ENCODE assay signal across 20 cellular contexts in genomic region chr2:238786379-238786778, GRCh38.
DNase-seq lines count a peak whose midpoint lies in the region; ATAC-seq and TF ChIP-seq lines count a peak whose summit lies in the region.
"Had no signal": no experiment of that assay in that cellular context is flagged by ENCODE, and none has a peak within 500 bp of the region (broad histone marks: within the 10 kb centered on the region; RNA-seq: fewer than 3 reads in every experiment).

No MANE protein-coding gene starts in this region.

- H3K27ac ChIP-seq in esophagus squamous epithelium, result peak overlapping the region in 3 of 4 donors; percentile 0 to 76 (median 71)
- H3K27ac ChIP-seq in testis, result no peak overlapping the region
- H3K27ac ChIP-seq in gastrocnemius medialis, result no peak overlapping the region
- H3K27ac ChIP-seq: SK-N-MC had no signal

- intact Hi-C loops in esophagus squamous epithelium (cut with DNase I) (loop anchor here (10.0 kb wide), 2 partner anchors 272 to 422 kb away; no protein-coding TSS in a partner anchor), posterior vena cava (cut with DNase I) (loop anchor here (10.0 kb wide), 3 partner anchors 52 to 422 kb away; no protein-coding TSS in a partner anchor), testis (cut with DNase I; ENCODE audit: low total_unique reads) (loop anchor here (10.0 kb wide), 1 partner anchor 432 kb away; no protein-coding TSS in a partner anchor), gastrocnemius medialis (cut with DNase I; ENCODE audit: low total_unique reads) (no loop called here)

- in situ Hi-C loops in gastrocnemius medialis (cut with MboI; ENCODE audit: low sequenced_read_pairs in 4 of 4), result loop anchor here (10.0 to 25.0 kb wide), 2 partner anchors 422 to 424 kb away; no protein-coding TSS in a partner anchor

- H3K36me3 ChIP-seq in esophagus squamous epithelium, result no peaks in the 10 kb centered on the region
- no peaks in the 10 kb centered on the region for H3K36me3 ChIP-seq in testis (ENCODE audit: low read depth, missing control alignments)
- H3K36me3 ChIP-seq in gastrocnemius medialis, result no peaks in the 10 kb centered on the region
- H3K36me3 ChIP-seq: BE2C had no signal

- H3K4me3 ChIP-seq in esophagus squamous epithelium, result no peak overlapping the region
- no peak overlapping the region for H3K4me3 ChIP-seq in testis
- H3K4me3 ChIP-seq in gastrocnemius medialis, result no peak overlapping the region
- H3K4me3 ChIP-seq: A549, SK-N-MC had no signal

- no peak for ATAC-seq in gastrocnemius medialis
- ATAC-seq: Right ventricle myocardium inferior had no signal

- DNase-seq in AG09319 (ENCODE audit: extremely low read depth, low read depth) (no peak), GM04503 (ENCODE audit: low read depth) (peak; percentile 54), esophagus squamous epithelium (lab: John Stamatoyannopoulos, UW) (no peak), posterior vena cava (ENCODE audit: low spot score) (peak; percentile 64), GM19238 (ENCODE audit: insufficient read length, low spot score) (no peak), testis (no peak), gastrocnemius medialis (no peak), NCI-H2081 (lab: John Stamatoyannopoulos, UW) (no peak)
- DNase-seq: BE2C; Calu3; CD4-positive, alpha-beta memory T cell; DMS53; KG1; NCI-H1092; NCI-H2107; NCI-H2227 treated with DMSO at 0.1 percent for 48 hours; NCI-H524 treated with DMSO at 0.1 percent for 48 hours had no signal

- no peaks in the 10 kb centered on the region for H3K9me3 ChIP-seq in esophagus squamous epithelium
- no peaks in the 10 kb centered on the region for H3K9me3 ChIP-seq in testis
- no peaks in the 10 kb centered on the region for H3K9me3 ChIP-seq in gastrocnemius medialis
- H3K9me3 ChIP-seq: A549, BE2C had no signal

- 87 to 92% methylated on average over 4 to 9 of the region's 9 CpGs for WGBS in esophagus squamous epithelium, 2 donors
- 55 to 77% methylated on average over 7 to 9 of the region's 9 CpGs for WGBS in testis, 2 donors

- no peaks in the 10 kb centered on the region for H3K27me3 ChIP-seq in esophagus squamous epithelium
- H3K27me3 ChIP-seq in testis, result no peaks in the 10 kb centered on the region
- peaks cover 0 to 10% (median 4%) of the 10 kb centered on the region in 3 donors for H3K27me3 ChIP-seq in gastrocnemius medialis

- H3K4me1 ChIP-seq in esophagus squamous epithelium (peaks cover 0 to 5% (median 3%) of the 10 kb centered on the region in 3 donors), testis (no peaks in the 10 kb centered on the region), gastrocnemius medialis (peaks cover 7 to 10% of the 10 kb centered on the region in 2 donors)
- H3K4me1 ChIP-seq: BE2C had no signal

- TF ChIP-seq POLR2A in esophagus squamous epithelium (IDR thresholded peaks at IDR 0.05), result no peak
- TF ChIP-seq POLR2A in testis (IDR thresholded peaks at IDR 0.05), result no peak
- no peak for TF ChIP-seq POLR2A in gastrocnemius medialis (IDR thresholded peaks at IDR 0.05)

- TF ChIP-seq CTCF in AG09319 (IDR thresholded peaks at IDR 0.05; ENCODE audit: low read depth, low read length), result peak; percentile 5; the same call in 1 of the 2 replicates
- no peak for TF ChIP-seq CTCF in esophagus squamous epithelium (IDR thresholded peaks at IDR 0.05)
- no peak for TF ChIP-seq CTCF in testis (IDR thresholded peaks at IDR 0.05)
- TF ChIP-seq CTCF in gastrocnemius medialis (IDR thresholded peaks at IDR 0.05 in 4 of 5, conservative IDR thresholded peaks at IDR 0.05 in 1 of 5), result no peak

Comparison
In these comparisons a context has a peak if more than half of its experiments do, and no peak if none do; other contexts are left out.
1. DNase-seq: peak in GM04503 (single experiment) and posterior vena cava (single experiment); none in AG09319 (single experiment), esophagus squamous epithelium (single experiment), GM19238 (single experiment), testis (single experiment), gastrocnemius medialis (0 of 2) and NCI-H2081 (0 of 2).
2. H3K27ac ChIP-seq: peak in esophagus squamous epithelium (3 of 4); none in testis (0 of 2) and gastrocnemius medialis (0 of 4).